ENCODE assay signal across 8 cellular contexts in the genomic region with DNA sequence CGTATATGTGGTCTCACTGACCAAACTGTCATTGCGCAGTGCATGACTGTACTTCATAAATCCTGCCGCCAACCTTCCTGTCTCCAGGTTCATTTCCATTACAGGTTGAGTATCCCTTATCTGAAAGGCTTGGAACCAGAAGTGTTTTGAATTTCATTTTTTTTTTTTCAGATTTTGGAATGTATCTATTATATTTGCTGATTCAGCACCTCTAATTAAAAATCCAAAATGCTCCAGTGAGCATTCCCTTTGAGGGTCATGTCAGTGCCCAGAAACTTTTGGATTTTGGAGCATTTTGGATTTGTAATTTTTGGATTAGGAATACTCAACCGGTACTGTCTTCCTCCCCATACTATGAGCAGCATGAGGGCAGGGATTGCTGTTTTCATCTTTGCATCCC.
"Had no signal": no experiment of that assay in that cellular context is flagged by ENCODE, and none has a peak within 500 bp of the region (broad histone marks: within the 10 kb centered on the region; RNA-seq: fewer than 3 reads in every experiment).

No MANE protein-coding gene starts in this region.

- H3K4me2 ChIP-seq: GM23338, KMS-11 had no signal

- H3K9ac ChIP-seq: KMS-11 had no signal

- ATAC-seq: GM23338, HCT116 had no signal

- H2AFZ ChIP-seq: GM23338 had no signal

- DNase-seq: H7, HFFc6, KBM-7 had no signal

- H3K27ac ChIP-seq: HL-60, KMS-11 had no signal

- H3K4me3 ChIP-seq: GM23338, HAP-1 had no signal

- H3K4me1 ChIP-seq: HAP-1 had no signal
